In the genomic region with DNA sequence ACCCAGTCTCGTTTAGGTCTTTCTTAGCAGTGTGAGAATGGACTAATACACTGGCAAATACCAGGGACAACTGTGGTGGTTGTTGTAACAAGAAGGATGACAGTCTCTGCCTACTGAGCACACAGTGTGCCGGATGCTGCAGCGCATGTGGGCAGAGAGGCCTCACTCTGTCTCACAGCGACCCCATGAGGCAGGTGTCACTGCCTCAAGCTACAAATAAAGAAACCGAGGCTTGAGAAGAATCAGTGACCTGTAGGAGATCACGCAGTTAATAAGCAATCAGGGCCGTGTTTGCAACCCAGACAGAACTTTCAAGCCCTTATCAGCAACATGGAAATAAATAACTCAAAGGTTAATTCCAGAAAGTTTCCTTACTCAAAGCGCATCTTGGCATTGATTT, we compare ENCODE assay signal across 8 cellular contexts. TPM values are rescaled to one million over a fixed set of nuclear protein-coding genes. Genes with fewer than 3 reads are reported as not detected.
A peak's percentile ranks its signal among the peaks of the same experiment; 100 is the strongest.
DNase-seq lines count a peak whose midpoint lies in the region; ATAC-seq and TF ChIP-seq lines count a peak whose summit lies in the region.

No MANE protein-coding gene starts in this region.

- H3K9me3 ChIP-seq in HCT116 (ENCODE audit: control insufficient read depth in 1 of 2, insufficient read depth in 1 of 2, low read depth in 1 of 2, low read length in 2 of 2) = no peaks in the 10 kb centered on the region

- H3K9ac ChIP-seq in HCT116 (ENCODE audit: low read length) = no peak overlapping the region

- H2AFZ ChIP-seq in HCT116 (ENCODE audit: low read depth, low read length, poor library complexity, severe bottlenecking) = no peak overlapping the region

- no peaks in the 10 kb centered on the region for H3K79me2 ChIP-seq in HCT116 (ENCODE audit: insufficient read depth, low read length)

- H3K4me2 ChIP-seq in HCT116 (ENCODE audit: low read length) = no peak overlapping the region

- no peak overlapping the region for H3K4me3 ChIP-seq in HCT116 (replicated peaks in 1 of 2; ENCODE audit: low read depth in 1 of 2, low read length in 2 of 2)

- no peaks in the 10 kb centered on the region for H3K9me3 Mint-ChIP-seq in activated CD8-positive, alpha-beta T cell treated with anti-CD3 and anti-CD28 coated beads, Interleukin-2, amount 10 ng/mL, durations not matched to agents 7 days and 5 days (ENCODE audit: insufficient read depth)

- H3K4me1 Mint-ChIP-seq in activated CD8-positive, alpha-beta T cell treated with anti-CD3 and anti-CD28 coated beads, Interleukin-2, amount 10 ng/mL, durations not matched to agents 7 days and 5 days (ENCODE audit: low read depth) = peaks cover 3% of the 10 kb centered on the region

- H3K36me3 ChIP-seq in HCT116 (ENCODE audit: control insufficient read depth in 1 of 2, insufficient read depth in 2 of 2, low read length in 2 of 2) = no peaks in the 10 kb centered on the region

- no peaks in the 10 kb centered on the region for H3K9me2 ChIP-seq in HCT116 (ENCODE audit: insufficient read depth)

- no peaks in the 10 kb centered on the region for H4K20me1 ChIP-seq in HCT116 (ENCODE audit: insufficient read depth)

- no peaks in the 10 kb centered on the region for H3K27me3 ChIP-seq in HCT116 (ENCODE audit: insufficient read depth, low read length)

- peak; percentile 65 for TF ChIP-seq RAD21 in HCT116 (IDR thresholded peaks at IDR 0.05; ENCODE audit: low read depth)

- BruUV-seq in HCT116 (replicated peaks; lab: Mats Ljungman, UMichigan) = no TSS peak

- CTCF ChIA-PET in HCT116 (lab: Charles Lee) = no interaction called here
- CTCF ChIA-PET in activated CD8-positive, alpha-beta T cell treated with anti-CD3 and anti-CD28 coated beads, Interleukin-2, amount 10 ng/mL, durations not matched to agents 7 days and 5 days (lab: Charles Lee) = interaction anchor here (1.1 to 1.4 kb wide), 2 partner anchors 17 to 88 kb away, joined by 3 read pairs; no protein-coding TSS in a partner anchor

- RAD21 ChIA-PET in HCT116 (lab: Charles Lee; ENCODE audit: low non-redundant PET in 1 of 2, low total read pairs in 2 of 2, uncharacterized antibody in 2 of 2, unreplicated experiment in 2 of 2) = no interaction called here

- ATAC-seq in HCT116 = peak; percentile 47; the same call in 1 of the 2 replicates
- ATAC-seq in activated CD8-positive, alpha-beta T cell treated with anti-CD3 and anti-CD28 coated beads, Interleukin-2, amount 10 ng/mL, durations not matched to agents 7 days and 5 days = no peak
- peak; percentile 80 to 88 for ATAC-seq in left cardiac atrium
- no peak for ATAC-seq in GM21381 (IDR thresholded peaks at IDR 0.05; ENCODE audit: unreplicated experiment)
- ATAC-seq in GM19463 (IDR thresholded peaks at IDR 0.05; ENCODE audit: unreplicated experiment) = no peak

- intact Hi-C loops in HCT116 (cut with micrococcal nuclease) = no loop called here
- intact Hi-C loops in left cardiac atrium (cut with DNase I) = loop anchor here in 1 of 2 donors (2.0 to 5.0 kb wide), 2 partner anchors 42 to 88 kb away; a partner anchor contains a TSS

- POLR2A ChIA-PET in HCT116 (lab: Charles Lee) = no interaction called here
- POLR2A ChIA-PET in activated CD8-positive, alpha-beta T cell treated with anti-CD3 and anti-CD28 coated beads, Interleukin-2, amount 10 ng/mL, durations not matched to agents 7 days and 5 days (lab: Charles Lee) = no interaction called here

- DNase-seq in Ammon's horn (ENCODE audit: low spot score) (peak; percentile 88), HCT116 (ENCODE audit: low read depth, low spot score) (no peak), left cardiac atrium (peak; percentile 77), NCI-H2029 treated with DMSO at 0.1 percent for 48 hours (lab: John Stamatoyannopoulos, UW) (no peak)
- peak; percentile 33 for DNase-seq in activated CD8-positive, alpha-beta T cell treated with anti-CD3 and anti-CD28 coated beads, Interleukin-2, amount 10 ng/mL, durations not matched to agents 7 days and 5 days
- DNase-seq in stimulated activated CD8-positive, alpha-beta memory T cell treated with anti-CD3 and anti-CD28 coated beads, Interleukin-4, amount 100 ng/mL, for 48 hours = peak; percentile 35

- H3K27me3 Mint-ChIP-seq in activated CD8-positive, alpha-beta T cell treated with anti-CD3 and anti-CD28 coated beads, Interleukin-2, amount 10 ng/mL, durations not matched to agents 7 days and 5 days (ENCODE audit: low read depth) = peaks cover 19% of the 10 kb centered on the region

- H3K4me3 Mint-ChIP-seq in activated CD8-positive, alpha-beta T cell treated with anti-CD3 and anti-CD28 coated beads, Interleukin-2, amount 10 ng/mL, durations not matched to agents 7 days and 5 days = no peak overlapping the region

- no peak for TF ChIP-seq POLR2A in HCT116 (IDR thresholded peaks at IDR 0.05; ENCODE audit: borderline replicate concordance, extremely low read depth, insufficient read depth, insufficient read length)

- no peak overlapping the region for H3K27ac Mint-ChIP-seq in activated CD8-positive, alpha-beta T cell treated with anti-CD3 and anti-CD28 coated beads, Interleukin-2, amount 10 ng/mL, durations not matched to agents 7 days and 5 days

- H3K27ac ChIP-seq in HCT116 (ENCODE audit: low read depth, low read length) = no peak overlapping the region

- no peaks in the 10 kb centered on the region for H3K36me3 Mint-ChIP-seq in activated CD8-positive, alpha-beta T cell treated with anti-CD3 and anti-CD28 coated beads, Interleukin-2, amount 10 ng/mL, durations not matched to agents 7 days and 5 days (ENCODE audit: low read depth)

- TF ChIP-seq CTCF in HCT116 (IDR thresholded peaks at IDR 0.05 in 2 of 3, conservative IDR thresholded peaks at IDR 0.05 in 1 of 3; ENCODE audit: borderline replicate concordance in 1 of 3, insufficient read depth in 1 of 3, low read depth in 2 of 3, low read length in 2 of 3) = peak; percentile 22 to 32 (median 30); a peak in 3 of 6 replicates

- no peaks in the 10 kb centered on the region for H3K4me1 ChIP-seq in HCT116 (ENCODE audit: control insufficient read depth in 1 of 2, insufficient read depth in 2 of 2, low read length in 2 of 2)

TF ChIP-seq in HCT116, 20 proteins besides CTCF, POLR2A, EP300 and RAD21:
- no peak for TF ChIP-seq EGR1 (IDR thresholded peaks at IDR 0.05; ENCODE audit: low read depth)
- no peak for TF ChIP-seq YY1 (IDR thresholded peaks at IDR 0.05; ENCODE audit: extremely low read depth, insufficient replicate concordance, low read depth, low read length)
- TF ChIP-seq SIN3A (IDR thresholded peaks at IDR 0.05; ENCODE audit: low read depth) = no peak
- TF ChIP-seq ELF1 (IDR thresholded peaks at IDR 0.05; ENCODE audit: borderline replicate concordance, low read depth) = no peak
- no peak for TF ChIP-seq POLR2AphosphoS5 (IDR thresholded peaks at IDR 0.05; ENCODE audit: low read depth, low read length)
- TF ChIP-seq EZH2phosphoT487 (IDR thresholded peaks at IDR 0.05; ENCODE audit: borderline replicate concordance) = no peak
- TF ChIP-seq, protein P1, sequence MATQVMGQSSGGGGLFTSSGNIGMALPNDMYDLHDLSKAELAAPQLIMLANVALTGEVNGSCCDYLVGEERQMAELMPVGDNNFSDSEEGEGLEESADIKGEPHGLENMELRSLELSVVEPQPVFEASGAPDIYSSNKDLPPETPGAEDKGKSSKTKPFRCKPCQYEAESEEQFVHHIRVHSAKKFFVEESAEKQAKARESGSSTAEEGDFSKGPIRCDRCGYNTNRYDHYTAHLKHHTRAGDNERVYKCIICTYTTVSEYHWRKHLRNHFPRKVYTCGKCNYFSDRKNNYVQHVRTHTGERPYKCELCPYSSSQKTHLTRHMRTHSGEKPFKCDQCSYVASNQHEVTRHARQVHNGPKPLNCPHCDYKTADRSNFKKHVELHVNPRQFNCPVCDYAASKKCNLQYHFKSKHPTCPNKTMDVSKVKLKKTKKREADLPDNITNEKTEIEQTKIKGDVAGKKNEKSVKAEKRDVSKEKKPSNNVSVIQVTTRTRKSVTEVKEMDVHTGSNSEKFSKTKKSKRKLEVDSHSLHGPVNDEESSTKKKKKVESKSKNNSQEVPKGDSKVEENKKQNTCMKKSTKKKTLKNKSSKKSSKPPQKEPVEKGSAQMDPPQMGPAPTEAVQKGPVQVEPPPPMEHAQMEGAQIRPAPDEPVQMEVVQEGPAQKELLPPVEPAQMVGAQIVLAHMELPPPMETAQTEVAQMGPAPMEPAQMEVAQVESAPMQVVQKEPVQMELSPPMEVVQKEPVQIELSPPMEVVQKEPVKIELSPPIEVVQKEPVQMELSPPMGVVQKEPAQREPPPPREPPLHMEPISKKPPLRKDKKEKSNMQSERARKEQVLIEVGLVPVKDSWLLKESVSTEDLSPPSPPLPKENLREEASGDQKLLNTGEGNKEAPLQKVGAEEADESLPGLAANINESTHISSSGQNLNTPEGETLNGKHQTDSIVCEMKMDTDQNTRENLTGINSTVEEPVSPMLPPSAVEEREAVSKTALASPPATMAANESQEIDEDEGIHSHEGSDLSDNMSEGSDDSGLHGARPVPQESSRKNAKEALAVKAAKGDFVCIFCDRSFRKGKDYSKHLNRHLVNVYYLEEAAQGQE (IDR thresholded peaks at IDR 0.05; ENCODE audit: low read depth) = no peak
- no peak for TF ChIP-seq TCF7L2 (IDR thresholded peaks at IDR 0.05; ENCODE audit: borderline replicate concordance, extremely low read depth, insufficient read depth, insufficient read length)
- no peak for TF ChIP-seq FOSL1 (IDR thresholded peaks at IDR 0.05; ENCODE audit: low read depth)
TF ChIP-seq in HCT116: peak in this region for 0.

RNA-seq across cellular contexts. Expression of a gene that starts 40.5 kb away (rescaled TPM):
- total RNA-seq in HCT116 (2021; ENCODE audit: unreplicated experiment) (49.4 TPM), left cardiac atrium (100 to 1,000 TPM; 165 to 175 TPM)
- polyA plus RNA-seq in HCT116 (2012) = 48.8 and 55.5 TPM in 2 replicates
- under 1 TPM; 0.53 to 0.65 TPM for total RNA-seq in activated CD8-positive, alpha-beta T cell treated with anti-CD3 and anti-CD28 coated beads, Interleukin-2, amount 10 ng/mL, durations not matched to agents 7 days and 5 days

Comparison
In these comparisons a context has a peak if more than half of its experiments do, and no peak if none do; other contexts are left out.
1. DNase-seq: peak in Ammon's horn (single experiment), activated CD8-positive, alpha-beta T cell treated with anti-CD3 and anti-CD28 coated beads, Interleukin-2, amount 10 ng/mL, durations not matched to agents 7 days and 5 days (single experiment), left cardiac atrium (single experiment) and stimulated activated CD8-positive, alpha-beta memory T cell treated with anti-CD3 and anti-CD28 coated beads, Interleukin-4, amount 100 ng/mL, for 48 hours (single experiment); none in HCT116 (single experiment) and NCI-H2029 treated with DMSO at 0.1 percent for 48 hours (single experiment).
2. ATAC-seq: peak in HCT116 (single experiment) and left cardiac atrium (2 of 2); none in activated CD8-positive, alpha-beta T cell treated with anti-CD3 and anti-CD28 coated beads, Interleukin-2, amount 10 ng/mL, durations not matched to agents 7 days and 5 days (single experiment), GM21381 (single experiment) and GM19463 (single experiment).
3. RNA of a gene that starts 40.5 kb away (total RNA-seq): 165 to 175 TPM in left cardiac atrium and 49.4 TPM in HCT116 (single experiment); 0.53 to 0.65 TPM in activated CD8-positive, alpha-beta T cell treated with anti-CD3 and anti-CD28 coated beads, Interleukin-2, amount 10 ng/mL, durations not matched to agents 7 days and 5 days; every median in the first group is over 10 times any median in the second.